In genomic region chr12:75553398-75553797, GRCh38 we compare ENCODE assay signal across 15 cellular contexts. TPM values are rescaled to one million over a fixed set of nuclear protein-coding genes. Genes with fewer than 3 reads are reported as not detected.
DNase-seq lines count a peak whose midpoint lies in the region; ATAC-seq and TF ChIP-seq lines count a peak whose summit lies in the region.
"Had no signal": no experiment of that assay in that cellular context is flagged by ENCODE, and none has a peak within 500 bp of the region (broad histone marks: within the 10 kb centered on the region; RNA-seq: fewer than 3 reads in every experiment).

No MANE protein-coding gene starts in this region.

- H3K4me1 ChIP-seq in ACC112 (ENCODE audit: control insufficient read depth, insufficient read depth, low read length, unreplicated experiment) (peaks cover 22% of the 10 kb centered on the region), stomach (peaks cover 4 to 28% (median 10%) of the 10 kb centered on the region in 4 donors)

- intact Hi-C loops in stomach (cut with DNase I; ENCODE audit: low total_unique reads) (no loop called here), lower leg skin (cut with DNase I; ENCODE audit: low total_unique reads) (loop anchor here (10.0 kb wide), 1 partner anchor 481 kb away; the partner anchor contains the start of gene PHLDA1)

- no peaks in the 10 kb centered on the region for H3K9me3 ChIP-seq in stomach

- 33 to 44% (median 39%) methylated on average over 1 of the region's 1 CpG for WGBS in stomach, 5 donors
- WGBS in lower leg skin, 2 donors: 73 to 83% methylated on average over 1 of the region's 1 CpG

- no peaks in the 10 kb centered on the region for H3K79me2 ChIP-seq in ACC112 (ENCODE audit: control insufficient read depth, insufficient read depth, low read length, unreplicated experiment)

- H3K4me3 ChIP-seq in ACC112 (ENCODE audit: low read depth, low read length) (no peak overlapping the region), stomach (no peak overlapping the region), lower leg skin (ENCODE audit: low read depth, poor library complexity, severe bottlenecking) (no peak overlapping the region)

- DNase-seq in HT-29 (ENCODE audit: low spot score): peak; percentile 55
- DNase-seq in SW480 (ENCODE audit: low spot score): peak; percentile 56
- peak; percentile 83 for DNase-seq in kidney tubule cell (ENCODE audit: low spot score)
- no peak for DNase-seq in stomach
- DNase-seq in dedifferentiated amniotic fluid mesenchymal stem cell (ENCODE audit: extremely low spot score): no peak
- no peak for DNase-seq in lower leg skin (ENCODE audit: low spot score in 2 of 2)
- DNase-seq: activated CD8-positive, alpha-beta memory T cell treated with anti-CD3 and anti-CD28 coated beads for 24 hours; activated naive CD8-positive, alpha-beta T cell treated with anti-CD3 and anti-CD28 coated beads, Interleukin-2, amount 50 U/mL, for 24 hours; AML-193; NCI-H524; nephron progenitor cell; SW 1271 had no signal

- H2AFZ ChIP-seq in ACC112 (ENCODE audit: low read length, unreplicated experiment): peak overlapping the region; percentile 81

- ATAC-seq in HG03565 (IDR thresholded peaks at IDR 0.05; ENCODE audit: unreplicated experiment): no peak
- ATAC-seq: activated naive CD8-positive, alpha-beta T cell treated with anti-CD3 and anti-CD28 coated beads, Interleukin-2, amount 50 U/mL, for 24 hours; stimulated activated effector memory CD8-positive, alpha-beta T cell treated with anti-CD3 and anti-CD28 coated beads, Interleukin-12 subunit alpha, Interleukin-12 subunit beta, amount 100 ng/mL, for 72 hours had no signal

- TF ChIP-seq CTCF in stomach (IDR thresholded peaks at IDR 0.05): no peak
- TF ChIP-seq CTCF in lower leg skin (IDR thresholded peaks at IDR 0.05): no peak

- H3K27me3 ChIP-seq in ACC112 (ENCODE audit: insufficient read depth, low read length) (no peaks in the 10 kb centered on the region), stomach (no peaks in the 10 kb centered on the region)

- no peak overlapping the region for H3K27ac ChIP-seq in ACC112 (ENCODE audit: low read depth, low read length)
- H3K27ac ChIP-seq in stomach: no peak overlapping the region

- TF ChIP-seq EP300 in stomach (IDR thresholded peaks at IDR 0.05): no peak

- H3K36me3 ChIP-seq in ACC112 (ENCODE audit: insufficient read depth, low read length) (no peaks in the 10 kb centered on the region), stomach (no peaks in the 10 kb centered on the region)

- TF ChIP-seq POLR2A in stomach (IDR thresholded peaks at IDR 0.05) (no peak), lower leg skin (IDR thresholded peaks at IDR 0.05) (no peak)

RNA-seq across cellular contexts. Expression of gene KRR1, which starts 42.0 kb away (rescaled TPM):
- 12.1 and 14.6 TPM in 2 replicates for total RNA-seq in HT-29 (2014; rRNA removed; shearing (Covaris generic))
- total RNA-seq in stomach (10 to 100 TPM in 3 of 5 donors, 1 to 10 TPM in 2; 7.2 to 45.5 (median 10.3) TPM), lower leg skin (10 to 100 TPM; 21.3 to 52.3 (median 32.0) TPM)
- polyA plus RNA-seq in stomach: 10 to 100 TPM; 11.4 to 44.8 (median 14.7) TPM

Comparison
In these comparisons a context has a peak if more than half of its experiments do, and no peak if none do; other contexts are left out.
1. DNase-seq: peak in HT-29 (single experiment), SW480 (single experiment) and kidney tubule cell (single experiment); none in stomach (single experiment), dedifferentiated amniotic fluid mesenchymal stem cell (single experiment) and lower leg skin (0 of 2).